10 cellular contexts compared by ENCODE assay signal in the genomic region with DNA sequence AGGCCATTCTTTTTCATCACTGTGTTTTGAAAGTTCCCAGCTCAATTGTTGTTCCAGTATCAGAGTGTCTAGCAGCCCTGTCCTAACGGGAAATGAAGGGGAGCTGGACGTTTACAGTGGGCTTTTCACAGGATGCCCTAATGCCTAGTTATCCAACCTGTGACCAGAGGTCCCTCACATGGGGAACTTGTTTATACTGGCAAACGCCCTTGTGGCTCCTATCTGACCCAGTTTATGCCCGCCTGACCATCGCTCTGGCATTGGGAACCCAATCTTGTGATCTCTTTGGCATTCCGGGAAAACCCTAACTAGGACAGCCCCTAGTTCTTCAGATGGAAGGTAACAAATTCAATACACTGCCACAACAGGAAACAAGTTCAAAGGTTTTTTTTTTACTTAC. TPM values are rescaled to one million over a fixed set of nuclear protein-coding genes. Genes with fewer than 3 reads are reported as not detected.
"Had no signal": no experiment of that assay in that cellular context is flagged by ENCODE, and none has a peak within 500 bp of the region (broad histone marks: within the 10 kb centered on the region; RNA-seq: fewer than 3 reads in every experiment).

No MANE protein-coding gene starts in this region.

- ATAC-seq: GM23338, HCT116, K562 had no signal

- H3K4me2 ChIP-seq: GM23338 had no signal

- H3K27ac ChIP-seq: HL-60 had no signal

- H3K4me1 ChIP-seq: HAP-1 had no signal

- H3K9me3 ChIP-seq: HAP-1 had no signal

- H3K4me3 ChIP-seq: GM23338, HAP-1, K562 had no signal

- DNase-seq: H7, HFFc6, IMR-90, KG1 had no signal

- H3K36me3 ChIP-seq: HAP-1 had no signal

- FAIRE-seq: K562 had no signal

RNA-seq across cellular contexts. Expression of a gene that starts 14.5 kb away (rescaled TPM):
- total RNA-seq: H4, IMR-90, K562 had no signal
- polyA plus RNA-seq: IMR-90 had no signal
